In genomic region chr14:94080606-94081385, GRCh38 we compare ENCODE assay signal across 8 cellular contexts. TPM values are rescaled to one million over a fixed set of nuclear protein-coding genes. Genes with fewer than 3 reads are reported as not detected.
DNase-seq lines count a peak whose midpoint lies in the region; ATAC-seq and TF ChIP-seq lines count a peak whose summit lies in the region.

Gene DDX24, minus strand, starts transcription at chr14:94081202. Its CDS starts 1,460 bp downstream, at chr14:94079742.
Gene IFI27L1, plus strand, starts transcription at chr14:94081310. Its CDS starts 15,628 bp downstream, at chr14:94096938.

- peak; percentile 96 for ATAC-seq in GM21576 (IDR thresholded peaks at IDR 0.05; ENCODE audit: unreplicated experiment)
- peak; percentile 96 for ATAC-seq in PC-3

- H3K4me3 ChIP-seq in PC-3 (ENCODE audit: low read length) (peak within 1 kb of the TSS; percentile 92), epithelial cell of proximal tubule (ENCODE audit: low read depth, low read length) (peak within 1 kb of the TSS; percentile 92), mucosa of rectum (ENCODE audit: low read length in 2 of 2) (peak within 1 kb of the TSS; percentile 93 to 95)

- peak within 1 kb of the TSS; percentile 46 for H3K27ac ChIP-seq in PC-3 (ENCODE audit: low read length)
- H3K27ac ChIP-seq in mucosa of rectum (ENCODE audit: low read depth in 2 of 2, low read length in 2 of 2) = peak within 1 kb of the TSS; percentile 92

- TF ChIP-seq CTCF in PC-3 (conservative IDR thresholded peaks at IDR 0.05; ENCODE audit: low read depth, low read length) (no peak), epithelial cell of proximal tubule (conservative IDR thresholded peaks at IDR 0.05; ENCODE audit: low read depth, low read length) (no peak)

- POLR2A ChIA-PET in PC-3 (lab: Charles Lee; ENCODE audit: unreplicated experiment) = interaction anchor here (0.7 to 1.1 kb wide), 3 partner anchors 34 to 60 kb away, joined by 3 to 7 read pairs (median 3); no protein-coding TSS in a partner anchor

- peak; percentile 85 for DNase-seq in DMS114 treated with DMSO at 0.1 percent for 48 hours (lab: John Stamatoyannopoulos, UW; ENCODE audit: unreplicated experiment)
- DNase-seq in PC-3 = peak; percentile 95
- DNase-seq in activated T-cell treated with anti-CD3 and anti-CD28 coated beads, Interleukin-2, amount 50 U/mL, for 1 hour = peak; percentile 96
- no peak for DNase-seq in epithelial cell of proximal tubule (ENCODE audit: low read depth)
- DNase-seq in stimulated activated CD8-positive, alpha-beta memory T cell treated with anti-CD3 and anti-CD28 coated beads, Interleukin-4, amount 100 ng/mL, for 48 hours = peak; percentile 98

- intact Hi-C loops in PC-3 (cut with micrococcal nuclease) = loop anchor here (2.0 kb wide), 2 partner anchors 52 to 56 kb away; no protein-coding TSS in a partner anchor

- no peak for TF ChIP-seq EP300 in Ishikawa (IDR thresholded peaks at IDR 0.05; ENCODE audit: borderline replicate concordance)

- H3F3A ChIP-seq in PC-3 (ENCODE audit: low read length, unreplicated experiment) = no peaks in the 10 kb centered on the region

- no peaks in the 10 kb centered on the region for H3K9me2 ChIP-seq in PC-3 (replicated peaks; ENCODE audit: low read length)

- H3K36me3 ChIP-seq in PC-3 (ENCODE audit: low read depth, low read length) (peaks cover 33% of the 10 kb centered on the region), mucosa of rectum (ENCODE audit: control insufficient read depth in 2 of 2, insufficient read depth in 2 of 2, low read length in 2 of 2) (peaks cover 10 to 19% of the 10 kb centered on the region in 2 donors)

- H3K4me1 ChIP-seq in PC-3 (ENCODE audit: insufficient read depth, low read length) = peaks cover 37% of the 10 kb centered on the region
- H3K4me1 ChIP-seq in mucosa of rectum (ENCODE audit: control insufficient read depth in 2 of 2, insufficient read depth in 2 of 2, low read length in 2 of 2) = peaks cover 18 to 28% of the 10 kb centered on the region in 2 donors

- TF ChIP-seq RAD21 in Ishikawa (IDR thresholded peaks at IDR 0.05; ENCODE audit: low read depth) = no peak

- peak within 1 kb of the TSS; percentile 87 for H3K4me2 ChIP-seq in PC-3 (ENCODE audit: low read length)

- H3K9ac ChIP-seq in PC-3 (ENCODE audit: low read length) = peak within 1 kb of the TSS; percentile 96
- peak within 1 kb of the TSS; percentile 95 to 96 for H3K9ac ChIP-seq in mucosa of rectum (ENCODE audit: low read depth in 1 of 2, low read length in 2 of 2)

- H3K27me3 ChIP-seq in PC-3 (ENCODE audit: low read length) = no peaks in the 10 kb centered on the region
- H3K27me3 ChIP-seq in mucosa of rectum (ENCODE audit: control insufficient read depth in 2 of 2, insufficient read depth in 2 of 2, low read length in 2 of 2) = no peaks in the 10 kb centered on the region

- peak within 1 kb of the TSS; percentile 94 for H2AFZ ChIP-seq in PC-3 (ENCODE audit: low read length)

- H4K20me1 ChIP-seq in PC-3 (ENCODE audit: low read length) = peaks cover 33% of the 10 kb centered on the region

- peaks cover 66% of the 10 kb centered on the region for H3K79me2 ChIP-seq in PC-3 (ENCODE audit: low read length)

- CTCF ChIA-PET in PC-3 (lab: Charles Lee) = interaction anchor here (1.0 to 2.1 kb wide), 3 partner anchors 30 to 52 kb away, joined by 9 to 12 read pairs (median 11); no protein-coding TSS in a partner anchor

- no TSS peak for BruUV-seq in PC-3 (replicated peaks; lab: Mats Ljungman, UMichigan)

- no peaks in the 10 kb centered on the region for H3K9me3 ChIP-seq in PC-3 (ENCODE audit: low read length)
- H3K9me3 ChIP-seq in mucosa of rectum (ENCODE audit: control insufficient read depth in 2 of 2, low read length in 2 of 2) = peaks cover 0 to 2% of the 10 kb centered on the region in 2 donors

TF ChIP-seq in Ishikawa, 13 proteins besides CTCF, POLR2A, EP300 and RAD21:
- TF ChIP-seq MAX (IDR thresholded peaks at IDR 0.05) (peak; percentile 54; the same call in 1 of the 2 replicates), CREB1 (IDR thresholded peaks at IDR 0.05; ENCODE audit: low read depth) (0 out of 2 replicates have a peak, but pooled peaks have one; percentile 28), ZBTB7A (IDR thresholded peaks at IDR 0.05; ENCODE audit: low read depth) (no peak), CEBPB (IDR thresholded peaks at IDR 0.05) (no peak), NFIC (IDR thresholded peaks at IDR 0.05) (peak; percentile 33; the same call in 1 of the 2 replicates), TCF12 (IDR thresholded peaks at IDR 0.05; ENCODE audit: low read depth) (peak; percentile 44; the same call in 1 of the 2 replicates), REST (IDR thresholded peaks at IDR 0.05; ENCODE audit: low read depth) (no peak), TAF1 (IDR thresholded peaks at IDR 0.05; ENCODE audit: low read depth) (peak; percentile 89), YY1 (IDR thresholded peaks at IDR 0.05; ENCODE audit: low read depth) (peak; percentile 78), TEAD4 (IDR thresholded peaks at IDR 0.05) (no peak), EGR1 (IDR thresholded peaks at IDR 0.05) (no peak), USF1 (IDR thresholded peaks at IDR 0.05) (no peak), FOXM1 (IDR thresholded peaks at IDR 0.05; ENCODE audit: borderline replicate concordance, low read depth) (no peak)

RNA-seq across cellular contexts. Expression of gene DDX24, which starts in this region (rescaled TPM):
- total RNA-seq in PC-3 (2014; rRNA removed) (120 and 126 TPM in 2 replicates), epithelial cell of proximal tubule (121 and 150 TPM in 2 replicates)

RNA-seq across cellular contexts. Expression of gene IFI27L1, which starts in this region (rescaled TPM):
- total RNA-seq in PC-3 (2014; rRNA removed) = 7.8 and 16.9 TPM in 2 replicates
- total RNA-seq in epithelial cell of proximal tubule = 15.2 and 40.2 TPM in 2 replicates
